Comparison of ENCODE assay signal across 11 cellular contexts in the genomic region with DNA sequence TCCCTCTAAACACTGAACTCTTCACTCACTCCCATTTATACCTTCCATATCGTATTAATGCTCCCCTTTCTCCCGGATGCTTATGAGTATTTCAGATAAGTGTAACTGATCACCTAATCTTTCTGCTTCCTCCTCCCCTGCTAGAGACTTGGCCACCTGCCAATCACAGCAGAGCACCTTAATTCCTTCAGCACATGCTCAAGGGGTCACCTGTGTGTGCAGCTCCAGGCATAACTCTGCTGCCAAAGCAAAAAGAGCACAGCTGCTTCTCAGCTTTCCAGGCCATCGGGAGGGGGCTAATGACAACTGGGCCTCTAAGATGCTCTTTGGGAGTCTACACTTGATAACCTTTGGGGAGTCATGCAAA.
DNase-seq lines count a peak whose midpoint lies in the region; ATAC-seq and TF ChIP-seq lines count a peak whose summit lies in the region.
"Had no signal": no experiment of that assay in that cellular context is flagged by ENCODE, and none has a peak within 500 bp of the region (broad histone marks: within the 10 kb centered on the region; RNA-seq: fewer than 3 reads in every experiment).

No MANE protein-coding gene starts in this region.

- no TSS peak for BruUV-seq in Calu3 (replicated peaks; lab: Mats Ljungman, UMichigan)

- no peaks in the 10 kb centered on the region for H3K27me3 Mint-ChIP-seq in Calu3 (ENCODE audit: unreplicated experiment)
- no peaks in the 10 kb centered on the region for H3K27me3 Mint-ChIP-seq in activated naive CD8-positive, alpha-beta T cell treated with anti-CD3 and anti-CD28 coated beads, Interleukin-2, amount 10 ng/mL, durations not matched to agents 7 days and 5 days

- no peaks in the 10 kb centered on the region for H3K9me3 Mint-ChIP-seq in Calu3 (ENCODE audit: low read depth, unreplicated experiment)
- H3K9me3 Mint-ChIP-seq in activated naive CD8-positive, alpha-beta T cell treated with anti-CD3 and anti-CD28 coated beads, Interleukin-2, amount 10 ng/mL, durations not matched to agents 7 days and 5 days: no peaks in the 10 kb centered on the region
- H3K9me3 Mint-ChIP-seq: IgD-negative memory B cell; stimulated activated effector memory CD8-positive, alpha-beta T cell treated with anti-CD3 and anti-CD28 coated beads, Interleukin-12 subunit alpha, Interleukin-12 subunit beta, amount 100 ng/mL, for 72 hours had no signal

- peak overlapping the region; percentile 9 for H3K4me3 Mint-ChIP-seq in Calu3 (ENCODE audit: low read depth, unreplicated experiment)
- H3K4me3 Mint-ChIP-seq in activated naive CD8-positive, alpha-beta T cell treated with anti-CD3 and anti-CD28 coated beads, Interleukin-2, amount 10 ng/mL, durations not matched to agents 7 days and 5 days: peak overlapping the region; percentile 3
- H3K4me3 Mint-ChIP-seq: IgD-negative memory B cell; stimulated activated effector memory CD8-positive, alpha-beta T cell treated with anti-CD3 and anti-CD28 coated beads, Interleukin-12 subunit alpha, Interleukin-12 subunit beta, amount 100 ng/mL, for 72 hours had no signal

- intact Hi-C loops in Calu3 (cut with micrococcal nuclease; ENCODE audit: unreplicated experiment): loop anchor here (5.0 kb wide), 1 partner anchor 106 kb away; a partner anchor contains a TSS

- H3K27ac Mint-ChIP-seq in Calu3 (ENCODE audit: unreplicated experiment): peak overlapping the region; percentile 60
- H3K27ac Mint-ChIP-seq in activated naive CD8-positive, alpha-beta T cell treated with anti-CD3 and anti-CD28 coated beads, Interleukin-2, amount 10 ng/mL, durations not matched to agents 7 days and 5 days: peak overlapping the region; percentile 65
- H3K27ac Mint-ChIP-seq: stimulated activated effector memory CD8-positive, alpha-beta T cell treated with anti-CD3 and anti-CD28 coated beads, Interleukin-12 subunit alpha, Interleukin-12 subunit beta, amount 100 ng/mL, for 72 hours had no signal

- peaks cover 31% of the 10 kb centered on the region for H3K4me1 Mint-ChIP-seq in Calu3 (ENCODE audit: low read depth, unreplicated experiment)
- peaks cover 12% of the 10 kb centered on the region for H3K4me1 Mint-ChIP-seq in activated naive CD8-positive, alpha-beta T cell treated with anti-CD3 and anti-CD28 coated beads, Interleukin-2, amount 10 ng/mL, durations not matched to agents 7 days and 5 days

- POLR2A ChIA-PET in activated naive CD8-positive, alpha-beta T cell treated with anti-CD3 and anti-CD28 coated beads, Interleukin-2, amount 10 ng/mL, durations not matched to agents 7 days and 5 days (lab: Charles Lee): interaction anchor here (0.9 kb wide), 1 partner anchor 107 kb away, joined by 3 read pairs; a partner anchor contains a TSS
- POLR2A ChIA-PET in HEK293T (lab: Yijun Ruan, JAX): no interaction called here

- DNase-seq in Calu3 (peak; percentile 76), NCI-H146 treated with DMSO at 0.1 percent for 48 hours (lab: John Stamatoyannopoulos, UW; ENCODE audit: unreplicated experiment) (peak; percentile 25), HEK293T (ENCODE audit: extremely low spot score) (no peak), HUDEP-2 (lab: John Stamatoyannopoulos, UW; ENCODE audit: unreplicated experiment in 76 of 76) (no peak), nucleus accumbens (lab: John Stamatoyannopoulos, UW) (no peak)
- no peak for DNase-seq in activated naive CD8-positive, alpha-beta T cell treated with anti-CD3 and anti-CD28 coated beads, Interleukin-2, amount 10 ng/mL, durations not matched to agents 7 days and 5 days
- DNase-seq: OCI-M1 had no signal

- CTCF ChIA-PET in Calu3 (lab: Charles Lee) (no interaction called here), HEK293T (lab: Yijun Ruan, JAX) (no interaction called here)

- ATAC-seq in GM18868 (IDR thresholded peaks at IDR 0.05; ENCODE audit: unreplicated experiment): peak; percentile 52
- ATAC-seq in activated naive CD8-positive, alpha-beta T cell treated with anti-CD3 and anti-CD28 coated beads, Interleukin-2, amount 10 ng/mL, durations not matched to agents 7 days and 5 days (ENCODE audit: low read depth): no peak
- ATAC-seq in GM18861 (IDR thresholded peaks at IDR 0.05; ENCODE audit: unreplicated experiment): no peak
- ATAC-seq: stimulated activated effector memory CD8-positive, alpha-beta T cell treated with anti-CD3 and anti-CD28 coated beads, Interleukin-12 subunit alpha, Interleukin-12 subunit beta, amount 100 ng/mL, for 72 hours had no signal

- no peaks in the 10 kb centered on the region for H3K36me3 Mint-ChIP-seq in Calu3 (ENCODE audit: insufficient read depth, unreplicated experiment)
- H3K36me3 Mint-ChIP-seq in activated naive CD8-positive, alpha-beta T cell treated with anti-CD3 and anti-CD28 coated beads, Interleukin-2, amount 10 ng/mL, durations not matched to agents 7 days and 5 days: no peaks in the 10 kb centered on the region
- H3K36me3 Mint-ChIP-seq: IgD-negative memory B cell; stimulated activated effector memory CD8-positive, alpha-beta T cell treated with anti-CD3 and anti-CD28 coated beads, Interleukin-12 subunit alpha, Interleukin-12 subunit beta, amount 100 ng/mL, for 72 hours had no signal

- TF ChIP-seq CTCF in Calu3 (IDR thresholded peaks at IDR 0.05; ENCODE audit: unreplicated experiment): no peak

TF ChIP-seq in HEK293T, 16 proteins besides CTCF, POLR2A, EP300 and RAD21:
- no peak for TF ChIP-seq SUZ12 (IDR thresholded peaks at IDR 0.05)
- no peak for TF ChIP-seq BHLHE40 (IDR thresholded peaks at IDR 0.05; ENCODE audit: borderline replicate concordance)
- no peak for TF ChIP-seq NFRKB (IDR thresholded peaks at IDR 0.05)

Comparison
In these comparisons a context has a peak if more than half of its experiments do, and no peak if none do; other contexts are left out.
1. DNase-seq: peak in Calu3 (single experiment) and NCI-H146 treated with DMSO at 0.1 percent for 48 hours (single experiment); none in activated naive CD8-positive, alpha-beta T cell treated with anti-CD3 and anti-CD28 coated beads, Interleukin-2, amount 10 ng/mL, durations not matched to agents 7 days and 5 days (single experiment), HEK293T (single experiment), HUDEP-2 (0 of 76) and nucleus accumbens (0 of 56).